10 cellular contexts compared by ENCODE assay signal in the genomic region with DNA sequence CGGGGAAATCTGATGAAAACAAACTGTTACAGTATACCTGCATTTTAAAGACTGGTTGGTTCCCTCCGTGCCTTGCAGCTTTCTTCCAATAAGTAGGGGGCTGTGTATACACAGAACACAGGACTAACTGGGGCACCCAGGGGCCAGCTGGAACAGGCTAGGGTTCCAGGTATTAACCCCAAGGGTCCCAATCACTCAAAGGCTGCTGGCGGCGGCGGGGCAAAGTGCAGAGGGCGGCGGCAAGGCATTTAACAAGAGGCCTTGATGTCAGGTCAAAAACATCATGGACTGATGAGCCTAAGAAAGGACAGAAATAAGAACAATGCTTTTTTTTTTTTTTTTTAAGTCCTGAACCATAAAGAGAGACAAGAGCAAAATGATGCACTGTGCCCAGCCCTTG. TPM values are rescaled to one million over a fixed set of nuclear protein-coding genes. Genes with fewer than 3 reads are reported as not detected.
DNase-seq lines count a peak whose midpoint lies in the region; ATAC-seq and TF ChIP-seq lines count a peak whose summit lies in the region.
"Had no signal": no experiment of that assay in that cellular context is flagged by ENCODE, and none has a peak within 500 bp of the region (broad histone marks: within the 10 kb centered on the region; RNA-seq: fewer than 3 reads in every experiment).

No MANE protein-coding gene starts in this region.

- CTCF ChIA-PET in activated naive CD4-positive, alpha-beta T cell treated with anti-CD3 and anti-CD28 coated beads for 36 hours (lab: Charles Lee), result interaction anchor here (0.7 kb wide), 1 partner anchor 9 kb away, joined by 3 read pairs; no protein-coding TSS in a partner anchor

- TF ChIP-seq CTCF in kidney epithelial cell (IDR thresholded peaks at IDR 0.05; ENCODE audit: insufficient read depth, low read length, poor library complexity, severe bottlenecking), result no peak

- ATAC-seq in activated T-cell treated with anti-CD3 and anti-CD28 coated beads, Interleukin-2, amount 50 U/mL, for 4 hours, result no peak
- no peak for ATAC-seq in activated naive CD8-positive, alpha-beta T cell treated with anti-CD3 and anti-CD28 coated beads, Interleukin-2, amount 50 U/mL, for 24 hours

- H3K27me3 Mint-ChIP-seq in activated T-cell treated with anti-CD3 and anti-CD28 coated beads, Interleukin-2, amount 50 U/mL, for 4 hours (ENCODE audit: low read depth), result peaks cover 2% of the 10 kb centered on the region
- H3K27me3 Mint-ChIP-seq in activated naive CD8-positive, alpha-beta T cell treated with anti-CD3 and anti-CD28 coated beads, Interleukin-2, amount 50 U/mL, for 24 hours, result peaks cover 10% of the 10 kb centered on the region
- H3K27me3 Mint-ChIP-seq in activated naive CD4-positive, alpha-beta T cell treated with anti-CD3 and anti-CD28 coated beads for 36 hours (ENCODE audit: low read depth), result peaks cover 6% of the 10 kb centered on the region

- H3K4me3 Mint-ChIP-seq in activated T-cell treated with anti-CD3 and anti-CD28 coated beads, Interleukin-2, amount 50 U/mL, for 4 hours, result peak overlapping the region; percentile 90
- H3K4me3 Mint-ChIP-seq in activated naive CD8-positive, alpha-beta T cell treated with anti-CD3 and anti-CD28 coated beads, Interleukin-2, amount 50 U/mL, for 24 hours, result peak overlapping the region; percentile 87
- H3K4me3 Mint-ChIP-seq in activated naive CD4-positive, alpha-beta T cell treated with anti-CD3 and anti-CD28 coated beads for 36 hours, result no peak overlapping the region

- H3K36me3 ChIP-seq in kidney epithelial cell (ENCODE audit: control insufficient read depth, insufficient read depth, low read length), result peaks cover 2% of the 10 kb centered on the region

- no peaks in the 10 kb centered on the region for H3K36me3 Mint-ChIP-seq in activated T-cell treated with anti-CD3 and anti-CD28 coated beads, Interleukin-2, amount 50 U/mL, for 4 hours (ENCODE audit: insufficient read depth)
- peaks cover 2% of the 10 kb centered on the region for H3K36me3 Mint-ChIP-seq in activated naive CD8-positive, alpha-beta T cell treated with anti-CD3 and anti-CD28 coated beads, Interleukin-2, amount 50 U/mL, for 24 hours (ENCODE audit: low read depth)
- H3K36me3 Mint-ChIP-seq in activated naive CD4-positive, alpha-beta T cell treated with anti-CD3 and anti-CD28 coated beads for 36 hours (ENCODE audit: low read depth), result no peaks in the 10 kb centered on the region

- intact Hi-C loops in activated naive CD4-positive, alpha-beta T cell treated with anti-CD3 and anti-CD28 coated beads for 36 hours (cut with micrococcal nuclease), result no loop called here

- no peak for DNase-seq in activated T-cell treated with anti-CD3 and anti-CD28 coated beads, Interleukin-2, amount 50 U/mL, for 4 hours
- no peak for DNase-seq in activated T-cell treated with anti-CD3 and anti-CD28 coated beads, Interleukin-2, amount 50 U/mL, for 1 hour
- no peak for DNase-seq in activated naive CD8-positive, alpha-beta T cell treated with anti-CD3 and anti-CD28 coated beads, Interleukin-2, amount 50 U/mL, for 24 hours
- DNase-seq in kidney epithelial cell (ENCODE audit: low read depth) (no peak), superior temporal gyrus (ENCODE audit: extremely low spot score) (peak; percentile 22), NCI-H1105 treated with DMSO at 0.1 percent for 48 hours (lab: John Stamatoyannopoulos, UW) (no peak), DMS53 (lab: John Stamatoyannopoulos, UW) (no peak)
- DNase-seq in activated naive CD4-positive, alpha-beta T cell treated with anti-CD3 and anti-CD28 coated beads for 36 hours, result no peak
- DNase-seq: foreskin fibroblast; stimulated activated CD4-positive, alpha-beta T cell treated with anti-CD3 and anti-CD28 coated beads, Interleukin-4, amount 100 ng/mL, for 1 hour had no signal

- no peaks in the 10 kb centered on the region for H3K27me3 ChIP-seq in kidney epithelial cell (ENCODE audit: control insufficient read depth, insufficient read depth, low read length)

- H3K27ac Mint-ChIP-seq in activated naive CD8-positive, alpha-beta T cell treated with anti-CD3 and anti-CD28 coated beads, Interleukin-2, amount 50 U/mL, for 24 hours, result no peak overlapping the region
- no peak overlapping the region for H3K27ac Mint-ChIP-seq in activated naive CD4-positive, alpha-beta T cell treated with anti-CD3 and anti-CD28 coated beads for 36 hours

- peak overlapping the region; percentile 91 for H3K4me3 ChIP-seq in kidney epithelial cell (ENCODE audit: low read depth, low read length)

- no peaks in the 10 kb centered on the region for H3K9me3 Mint-ChIP-seq in activated T-cell treated with anti-CD3 and anti-CD28 coated beads, Interleukin-2, amount 50 U/mL, for 4 hours
- H3K9me3 Mint-ChIP-seq in activated naive CD8-positive, alpha-beta T cell treated with anti-CD3 and anti-CD28 coated beads, Interleukin-2, amount 50 U/mL, for 24 hours, result no peaks in the 10 kb centered on the region
- no peaks in the 10 kb centered on the region for H3K9me3 Mint-ChIP-seq in activated naive CD4-positive, alpha-beta T cell treated with anti-CD3 and anti-CD28 coated beads for 36 hours

- peaks cover 47% of the 10 kb centered on the region for H3K4me1 Mint-ChIP-seq in activated T-cell treated with anti-CD3 and anti-CD28 coated beads, Interleukin-2, amount 50 U/mL, for 4 hours (ENCODE audit: low read depth)
- peaks cover 38% of the 10 kb centered on the region for H3K4me1 Mint-ChIP-seq in activated naive CD8-positive, alpha-beta T cell treated with anti-CD3 and anti-CD28 coated beads, Interleukin-2, amount 50 U/mL, for 24 hours
- peaks cover 18% of the 10 kb centered on the region for H3K4me1 Mint-ChIP-seq in activated naive CD4-positive, alpha-beta T cell treated with anti-CD3 and anti-CD28 coated beads for 36 hours (ENCODE audit: low read depth)

RNA-seq across cellular contexts. Expression of a gene that starts 2.5 kb away (rescaled TPM):
- total RNA-seq in activated T-cell treated with anti-CD3 and anti-CD28 coated beads, Interleukin-2, amount 50 U/mL, for 4 hours, result 1 to 10 TPM; 4.3 to 7.4 (median 5.6) TPM
- 244 and 255 TPM in 2 replicates for total RNA-seq in kidney epithelial cell
- 1 to 10 TPM; 2.0 to 2.2 TPM for total RNA-seq in activated naive CD4-positive, alpha-beta T cell treated with anti-CD3 and anti-CD28 coated beads for 36 hours

Comparison
In these comparisons a context has a peak if more than half of its experiments do, and no peak if none do; other contexts are left out.
1. RNA of a gene that starts 2.5 kb away (total RNA-seq): 244 to 255 TPM in kidney epithelial cell; 4.3 to 7.4 TPM in activated T-cell treated with anti-CD3 and anti-CD28 coated beads, Interleukin-2, amount 50 U/mL, for 4 hours and 2.0 to 2.2 TPM in activated naive CD4-positive, alpha-beta T cell treated with anti-CD3 and anti-CD28 coated beads for 36 hours; every median in the first group is over 10 times any median in the second.